In the genomic region with DNA sequence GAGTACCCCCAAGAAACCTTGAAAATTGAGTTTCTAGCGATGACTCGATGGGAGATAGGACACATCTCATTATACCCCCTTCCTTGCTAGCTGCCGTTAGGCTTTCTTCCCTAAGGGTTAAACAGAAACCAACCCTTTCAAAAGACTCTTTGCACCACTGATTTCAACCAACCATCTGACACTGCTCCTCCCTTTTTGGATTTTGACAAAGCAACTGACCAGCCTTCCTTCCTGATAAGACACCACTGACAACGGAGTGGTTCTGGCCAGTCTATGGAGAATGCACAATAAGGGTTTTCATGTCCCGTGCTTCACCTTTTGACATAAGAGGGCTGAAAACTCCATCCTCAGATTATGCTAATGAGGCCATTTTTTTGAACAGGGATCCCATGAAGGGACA, we compare ENCODE assay signal across 10 cellular contexts.
"Had no signal": no experiment of that assay in that cellular context is flagged by ENCODE, and none has a peak within 500 bp of the region (broad histone marks: within the 10 kb centered on the region; RNA-seq: fewer than 3 reads in every experiment).

No MANE protein-coding gene starts in this region.

- H3K9ac ChIP-seq: GM23248 had no signal

- H3K27me3 Mint-ChIP-seq: IgD-negative memory B cell had no signal

- FAIRE-seq: HepG2 had no signal

- H3K9me3 Mint-ChIP-seq: HFFc6 had no signal

- H3K9me3 ChIP-seq: HAP-1 had no signal

- H3K4me1 ChIP-seq: HAP-1 had no signal

- DNase-seq: GM23248, GOT3, H7, HFFc6, KG1 had no signal

- H3K36me3 ChIP-seq: HAP-1 had no signal

- H3K27ac ChIP-seq: GM23248, HL-60 had no signal

- ATAC-seq: HCT116, HepG2 had no signal

- H3K27ac Mint-ChIP-seq: HFFc6, IgD-negative memory B cell had no signal

- H3K4me3 ChIP-seq: GM23248, HAP-1 had no signal

- H3K4me3 Mint-ChIP-seq: HFFc6, IgD-negative memory B cell had no signal
